Comparison of ENCODE assay signal across 14 cellular contexts in the genomic region with DNA sequence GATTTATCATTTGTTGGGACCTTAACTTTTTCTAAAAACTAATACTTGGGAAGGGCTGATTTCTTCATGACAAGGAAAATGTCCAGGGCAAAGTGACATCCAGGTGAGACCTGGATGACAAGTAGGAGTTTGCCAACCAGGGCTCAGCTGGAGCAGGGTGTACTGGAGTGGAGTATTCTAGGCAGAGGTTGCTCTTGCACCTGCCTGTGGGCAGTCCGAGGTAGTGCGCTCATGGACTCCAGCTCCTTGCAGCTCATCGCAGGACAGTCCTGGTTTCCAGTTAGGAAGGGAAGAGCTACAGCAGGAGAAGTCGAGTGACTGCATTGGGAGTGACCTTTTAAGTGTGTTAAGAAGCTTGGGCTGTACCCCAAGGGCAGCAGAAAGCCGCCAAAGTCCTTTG.
DNase-seq lines count a peak whose midpoint lies in the region; ATAC-seq and TF ChIP-seq lines count a peak whose summit lies in the region.
"Had no signal": no experiment of that assay in that cellular context is flagged by ENCODE, and none has a peak within 500 bp of the region (broad histone marks: within the 10 kb centered on the region; RNA-seq: fewer than 3 reads in every experiment).

No MANE protein-coding gene starts in this region.

- H3K4me3 Mint-ChIP-seq in HFFc6 (no peak overlapping the region), T-helper 17 cell (no peak overlapping the region)
- H3K4me3 Mint-ChIP-seq in naive thymus-derived CD4-positive, alpha-beta T cell: no peak overlapping the region

- no peaks in the 10 kb centered on the region for H3K36me3 Mint-ChIP-seq in HFFc6 (ENCODE audit: low read depth)
- H3K36me3 Mint-ChIP-seq in T-helper 17 cell (ENCODE audit: low read depth): peaks cover 7% of the 10 kb centered on the region
- peaks cover 0 to 73% (median 37%) of the 10 kb centered on the region in 5 donors for H3K36me3 Mint-ChIP-seq in naive thymus-derived CD4-positive, alpha-beta T cell

- H3K27me3 Mint-ChIP-seq in HFFc6 (ENCODE audit: insufficient read depth) (no peaks in the 10 kb centered on the region), T-helper 17 cell (no peaks in the 10 kb centered on the region)
- H3K27me3 Mint-ChIP-seq in naive thymus-derived CD4-positive, alpha-beta T cell: no peaks in the 10 kb centered on the region

- H3K9me3 Mint-ChIP-seq in HFFc6: no peaks in the 10 kb centered on the region
- H3K9me3 Mint-ChIP-seq in naive thymus-derived CD4-positive, alpha-beta T cell: no peaks in the 10 kb centered on the region

- no peaks in the 10 kb centered on the region for H3K4me1 Mint-ChIP-seq in HFFc6 (ENCODE audit: low read depth)
- peaks cover 2% of the 10 kb centered on the region for H3K4me1 Mint-ChIP-seq in T-helper 17 cell
- H3K4me1 Mint-ChIP-seq in naive thymus-derived CD4-positive, alpha-beta T cell: no peaks in the 10 kb centered on the region

- POLR2A ChIA-PET in naive thymus-derived CD4-positive, alpha-beta T cell (lab: Charles Lee): no interaction called here

- DNase-seq in NCI-H146 (lab: John Stamatoyannopoulos, UW): peak; percentile 25
- DNase-seq in NCI-H146 treated with DMSO at 0.1 percent for 48 hours (lab: John Stamatoyannopoulos, UW; ENCODE audit: unreplicated experiment): no peak
- DNase-seq in HFFc6: no peak
- no peak for DNase-seq in T-helper 17 cell
- DNase-seq in naive thymus-derived CD4-positive, alpha-beta T cell: no peak
- DNase-seq in superior temporal gyrus (ENCODE audit: extremely low spot score): no peak
- no peak for DNase-seq in A172 (ENCODE audit: low spot score)
- no peak for DNase-seq in dermis blood vessel endothelial cell
- DNase-seq: activated CD8-positive, alpha-beta memory T cell treated with anti-CD3 and anti-CD28 coated beads, Interleukin-2, amount 50 U/mL, for 4 hours; amniotic stem cell; effector CD4-positive, alpha-beta T cell; NCI-H774; stimulated activated CD4-positive, alpha-beta T cell treated with anti-CD3 and anti-CD28 coated beads, Interleukin-2, amount 100 ng/mL, for 48 hours; T-helper 9 cell had no signal

- peak; percentile 53 for ATAC-seq in T-helper 17 cell
- peak; percentile 66 for ATAC-seq in naive thymus-derived CD4-positive, alpha-beta T cell

- TF ChIP-seq CTCF in HFFc6 (IDR thresholded peaks at IDR 0.05): peak; percentile 63

- no peak overlapping the region for H3K27ac Mint-ChIP-seq in HFFc6
- no peak overlapping the region for H3K27ac Mint-ChIP-seq in T-helper 17 cell
- no peak overlapping the region for H3K27ac Mint-ChIP-seq in naive thymus-derived CD4-positive, alpha-beta T cell

- CTCF ChIA-PET in naive thymus-derived CD4-positive, alpha-beta T cell (lab: Charles Lee): no interaction called here

- no peak overlapping the region for H3K4me3 ChIP-seq in naive thymus-derived CD4-positive, alpha-beta T cell (ENCODE audit: low read length)

- no peaks in the 10 kb centered on the region for H3K4me1 ChIP-seq in naive thymus-derived CD4-positive, alpha-beta T cell (ENCODE audit: control insufficient read depth in 2 of 2, insufficient read depth in 2 of 2, low read length in 2 of 2)

- H3K9me3 ChIP-seq in T-helper 17 cell (ENCODE audit: control insufficient read depth, low read length, poor library complexity, severe bottlenecking): peaks cover 2% of the 10 kb centered on the region
- no peaks in the 10 kb centered on the region for H3K9me3 ChIP-seq in naive thymus-derived CD4-positive, alpha-beta T cell (ENCODE audit: control insufficient read depth in 2 of 3, low read length in 3 of 3)

- peaks cover 0 to 27% (median 0%) of the 10 kb centered on the region in 3 experiments for H3K36me3 ChIP-seq in naive thymus-derived CD4-positive, alpha-beta T cell (ENCODE audit: control insufficient read depth in 2 of 3, insufficient read depth in 3 of 3, low read length in 3 of 3)

- intact Hi-C loops in naive thymus-derived CD4-positive, alpha-beta T cell (cut with micrococcal nuclease): no loop called here

- H3K27me3 ChIP-seq in naive thymus-derived CD4-positive, alpha-beta T cell (ENCODE audit: control insufficient read depth in 2 of 2, insufficient read depth in 2 of 2, low read length in 2 of 2): no peaks in the 10 kb centered on the region

- H3K27ac ChIP-seq in naive thymus-derived CD4-positive, alpha-beta T cell (ENCODE audit: low read depth, low read length): no peak overlapping the region
